In genomic region chr4:94410678-94411206, GRCh38 we compare ENCODE assay signal across 11 cellular contexts. TPM values are rescaled to one million over a fixed set of nuclear protein-coding genes. Genes with fewer than 3 reads are reported as not detected.
DNase-seq lines count a peak whose midpoint lies in the region; ATAC-seq and TF ChIP-seq lines count a peak whose summit lies in the region.
"Had no signal": no experiment of that assay in that cellular context is flagged by ENCODE, and none has a peak within 500 bp of the region (broad histone marks: within the 10 kb centered on the region; RNA-seq: fewer than 3 reads in every experiment).

No MANE protein-coding gene starts in this region.

- H3K9me3 ChIP-seq in esophagus squamous epithelium (no peaks in the 10 kb centered on the region), muscle layer of colon (ENCODE audit: low read length) (no peaks in the 10 kb centered on the region)
- no peaks in the 10 kb centered on the region for H3K9me3 ChIP-seq in CD8-positive, alpha-beta memory T cell (ENCODE audit: low read length)
- H3K9me3 ChIP-seq: upper lobe of left lung had no signal

- H3K27ac ChIP-seq in ACC112 (ENCODE audit: low read depth, low read length) (peak overlapping the region; percentile 92), esophagus squamous epithelium (peak overlapping the region; percentile 42 to 49 (median 44)), muscle layer of colon (ENCODE audit: low read depth, low read length) (peak overlapping the region; percentile 38)
- no peak overlapping the region for H3K27ac ChIP-seq in CD8-positive, alpha-beta memory T cell (ENCODE audit: low read depth, low read length)
- H3K27ac ChIP-seq: upper lobe of left lung had no signal

- H3K4me1 ChIP-seq in ACC112 (ENCODE audit: control insufficient read depth, insufficient read depth, low read length, unreplicated experiment) (peaks cover 62% of the 10 kb centered on the region), esophagus squamous epithelium (peaks cover 0 to 41% (median 9%) of the 10 kb centered on the region in 3 donors), muscle layer of colon (ENCODE audit: insufficient read depth, low read length) (peaks cover 28% of the 10 kb centered on the region)
- H3K4me1 ChIP-seq in CD8-positive, alpha-beta memory T cell (ENCODE audit: insufficient read depth, low read length), result no peaks in the 10 kb centered on the region

- WGBS in esophagus squamous epithelium, 2 donors, result 43 to 45% methylated on average over 9 to 10 of the region's 10 CpGs

- no peak overlapping the region for H3K9ac ChIP-seq in muscle layer of colon (ENCODE audit: low read length)

- H3K79me2 ChIP-seq in ACC112 (ENCODE audit: control insufficient read depth, insufficient read depth, low read length, unreplicated experiment), result no peaks in the 10 kb centered on the region

- DNase-seq in NCI-H446 (lab: John Stamatoyannopoulos, UW), result peak; percentile 54 to 85
- no peak for DNase-seq in esophagus squamous epithelium (lab: John Stamatoyannopoulos, UW)
- no peak for DNase-seq in mesothelial cell of epicardium (ENCODE audit: low spot score in 2 of 2, unreplicated experiment in 2 of 2)
- no peak for DNase-seq in KBM-7
- no peak for DNase-seq in CD8-positive, alpha-beta memory T cell
- DNase-seq: effector CD8-positive, alpha-beta T cell; NCI-H2029 had no signal

- no peak overlapping the region for H2AFZ ChIP-seq in ACC112 (ENCODE audit: low read length, unreplicated experiment)

- no peaks in the 10 kb centered on the region for H3K27me3 ChIP-seq in ACC112 (ENCODE audit: insufficient read depth, low read length)
- H3K27me3 ChIP-seq in esophagus squamous epithelium, result no peaks in the 10 kb centered on the region
- H3K27me3 ChIP-seq in muscle layer of colon (ENCODE audit: control insufficient read depth in 1 of 2, insufficient read depth in 2 of 2, low read length in 2 of 2), result no peaks in the 10 kb centered on the region
- no peaks in the 10 kb centered on the region for H3K27me3 ChIP-seq in CD8-positive, alpha-beta memory T cell (ENCODE audit: insufficient read depth, low read length, poor library complexity, severe bottlenecking)
- H3K27me3 ChIP-seq: upper lobe of left lung had no signal

- in situ Hi-C loops in KBM-7 (cut with MboI; ENCODE audit: low pct_unique_long_range_greater_than_20kb, low sequenced_read_pairs), result no loop called here

- H3K4me1 Mint-ChIP-seq in mesothelial cell of epicardium, result peaks cover 55% of the 10 kb centered on the region
- no peaks in the 10 kb centered on the region for H3K4me1 Mint-ChIP-seq in CD8-positive, alpha-beta memory T cell

- TF ChIP-seq CTCF in esophagus squamous epithelium (IDR thresholded peaks at IDR 0.05) (no peak), mesothelial cell of epicardium (IDR thresholded peaks at IDR 0.05; ENCODE audit: unreplicated experiment) (no peak)

- CTCF ChIA-PET in CD8-positive, alpha-beta memory T cell (lab: Charles Lee), result interaction anchor here (1.6 kb wide), 1 partner anchor 15 kb away, joined by 3 read pairs; no protein-coding TSS in a partner anchor

- H3K36me3 ChIP-seq in ACC112 (ENCODE audit: insufficient read depth, low read length) (no peaks in the 10 kb centered on the region), esophagus squamous epithelium (no peaks in the 10 kb centered on the region), muscle layer of colon (ENCODE audit: insufficient read depth, low read length) (no peaks in the 10 kb centered on the region)
- no peaks in the 10 kb centered on the region for H3K36me3 ChIP-seq in CD8-positive, alpha-beta memory T cell (ENCODE audit: insufficient read depth, low read length)
- H3K36me3 ChIP-seq: upper lobe of left lung had no signal

- intact Hi-C loops in esophagus squamous epithelium (cut with DNase I), result no loop called here

- no peak overlapping the region for H3K4me3 Mint-ChIP-seq in mesothelial cell of epicardium
- no peak overlapping the region for H3K4me3 Mint-ChIP-seq in CD8-positive, alpha-beta memory T cell

- H3K36me3 Mint-ChIP-seq in mesothelial cell of epicardium, result no peaks in the 10 kb centered on the region
- H3K36me3 Mint-ChIP-seq in CD8-positive, alpha-beta memory T cell, result no peaks in the 10 kb centered on the region

- no peak for ATAC-seq in GM21515 (IDR thresholded peaks at IDR 0.05; ENCODE audit: unreplicated experiment)

- no peaks in the 10 kb centered on the region for H3K27me3 Mint-ChIP-seq in mesothelial cell of epicardium (ENCODE audit: low read depth)
- H3K27me3 Mint-ChIP-seq in CD8-positive, alpha-beta memory T cell, result peaks cover 14 to 30% of the 10 kb centered on the region in 2 donors

- TF ChIP-seq POLR2A in esophagus squamous epithelium (IDR thresholded peaks at IDR 0.05), result no peak

- peak overlapping the region; percentile 40; the same call in 1 of the 2 replicates for H3K4me3 ChIP-seq in ACC112 (ENCODE audit: low read depth, low read length)
- peak overlapping the region in 1 of 4 donors; percentile 1 for H3K4me3 ChIP-seq in esophagus squamous epithelium
- H3K4me3 ChIP-seq in muscle layer of colon (ENCODE audit: low read depth in 1 of 2, low read length in 2 of 2), result no peak overlapping the region
- H3K4me3 ChIP-seq in CD8-positive, alpha-beta memory T cell (ENCODE audit: low read length), result no peak overlapping the region
- H3K4me3 ChIP-seq: upper lobe of left lung had no signal

- POLR2A ChIA-PET in CD8-positive, alpha-beta memory T cell (lab: Charles Lee), result no interaction called here

- H3K27ac Mint-ChIP-seq in mesothelial cell of epicardium, result no peak overlapping the region
- no peak overlapping the region for H3K27ac Mint-ChIP-seq in CD8-positive, alpha-beta memory T cell

- H3K9me3 Mint-ChIP-seq in mesothelial cell of epicardium, result peaks cover 5% of the 10 kb centered on the region
- peaks cover 0 to 4% (median 0%) of the 10 kb centered on the region in 5 donors for H3K9me3 Mint-ChIP-seq in CD8-positive, alpha-beta memory T cell

RNA-seq across cellular contexts. Expression of gene PDLIM5, which starts 41.0 kb away (rescaled TPM):
- total RNA-seq in esophagus squamous epithelium (100 to 1,000 TPM in 3 of 4 donors, 10 to 100 TPM in 1; 57.0 to 204 (median 157) TPM), mesothelial cell of epicardium (60.7 to 65.1 TPM (median 64.6 TPM) in 3 replicates)
- total RNA-seq in CD8-positive, alpha-beta memory T cell, result 10 to 100 TPM; 27.0 to 27.4 TPM
- 50.2 TPM for polyA plus RNA-seq in CD8-positive, alpha-beta memory T cell

Comparison
In these comparisons a context has a peak if more than half of its experiments do, and no peak if none do; other contexts are left out.
1. DNase-seq: peak in NCI-H446 (2 of 2); none in esophagus squamous epithelium (single experiment), mesothelial cell of epicardium (0 of 2), KBM-7 (single experiment) and CD8-positive, alpha-beta memory T cell (0 of 5).